In genomic region chr6:390914-391558, GRCh38 we compare ENCODE assay signal across 8 cellular contexts. TPM values are rescaled to one million over a fixed set of nuclear protein-coding genes. Genes with fewer than 3 reads are reported as not detected.
DNase-seq lines count a peak whose midpoint lies in the region; ATAC-seq and TF ChIP-seq lines count a peak whose summit lies in the region.

No MANE protein-coding gene starts in this region.

- peak; percentile 88 for DNase-seq in activated CD8-positive, alpha-beta memory T cell treated with anti-CD3 and anti-CD28 coated beads for 24 hours
- no peak for DNase-seq in activated CD8-positive, alpha-beta memory T cell treated with anti-CD3 and anti-CD28 coated beads, Interleukin-2, amount 50 U/mL, for 4 hours
- DNase-seq in activated T-cell treated with anti-CD3 and anti-CD28 coated beads, Interleukin-2, amount 50 U/mL, for 72 hours: peak; percentile 58 to 67
- DNase-seq in islet precursor cell: peak; percentile 51
- no peak for DNase-seq in HEK293T (ENCODE audit: extremely low spot score)
- no peak for DNase-seq in NCI-H1048 (lab: John Stamatoyannopoulos, UW)

- no peaks in the 10 kb centered on the region for H3K4me1 ChIP-seq in thymus (ENCODE audit: control insufficient read depth, insufficient read depth, low read length)

- H3K4me3 ChIP-seq in thymus (ENCODE audit: low read length): peak overlapping the region; percentile 47

- no peaks in the 10 kb centered on the region for H3K27me3 Mint-ChIP-seq in activated T-cell treated with anti-CD3 and anti-CD28 coated beads, Interleukin-2, amount 50 U/mL, for 72 hours (ENCODE audit: low read depth)

- CTCF ChIA-PET in HEK293T (lab: Yijun Ruan, JAX): no interaction called here

- H3K9me3 Mint-ChIP-seq in activated T-cell treated with anti-CD3 and anti-CD28 coated beads, Interleukin-2, amount 50 U/mL, for 72 hours: no peaks in the 10 kb centered on the region

- peaks cover 24 to 33% of the 10 kb centered on the region in 2 donors for H3K36me3 Mint-ChIP-seq in activated T-cell treated with anti-CD3 and anti-CD28 coated beads, Interleukin-2, amount 50 U/mL, for 72 hours (ENCODE audit: insufficient read depth in 2 of 2)

- peaks cover 56% of the 10 kb centered on the region for H3K4me1 Mint-ChIP-seq in activated T-cell treated with anti-CD3 and anti-CD28 coated beads, Interleukin-2, amount 50 U/mL, for 72 hours (ENCODE audit: low read depth)

- 2% methylated on average over 44 of the region's 44 CpGs for WGBS in thymus

- ATAC-seq in HG03025 (IDR thresholded peaks at IDR 0.05; ENCODE audit: low FRiP score, unreplicated experiment): peak; percentile 4
- peak; percentile 17 for ATAC-seq in activated T-cell treated with anti-CD3 and anti-CD28 coated beads, Interleukin-2, amount 50 U/mL, for 72 hours (replicated peaks in 1 of 2)

- POLR2A ChIA-PET in HEK293T (lab: Yijun Ruan, JAX): no interaction called here

- H3K9me3 ChIP-seq in thymus (ENCODE audit: control insufficient read depth): no peaks in the 10 kb centered on the region

- H3K36me3 ChIP-seq in thymus (ENCODE audit: control insufficient read depth, insufficient read depth): no peaks in the 10 kb centered on the region

- peak overlapping the region; percentile 98 for H3K27ac Mint-ChIP-seq in activated T-cell treated with anti-CD3 and anti-CD28 coated beads, Interleukin-2, amount 50 U/mL, for 72 hours

- H3K27ac ChIP-seq in thymus (ENCODE audit: low read depth): peak overlapping the region; percentile 11

- peak overlapping the region; percentile 85 to 96 for H3K4me3 Mint-ChIP-seq in activated T-cell treated with anti-CD3 and anti-CD28 coated beads, Interleukin-2, amount 50 U/mL, for 72 hours

- H3K27me3 ChIP-seq in thymus (ENCODE audit: control insufficient read depth, insufficient read depth): peaks cover 60% of the 10 kb centered on the region

TF ChIP-seq in HEK293T, 16 proteins besides CTCF, POLR2A, EP300 and RAD21:
- TF ChIP-seq BHLHE40 (IDR thresholded peaks at IDR 0.05; ENCODE audit: borderline replicate concordance): no peak
- TF ChIP-seq ZNF384 (IDR thresholded peaks at IDR 0.05): no peak

RNA-seq across cellular contexts. Expression of gene IRF4, which starts 0.5 kb away (rescaled TPM):
- 100 to 1,000 TPM; 554 to 602 TPM for total RNA-seq in activated T-cell treated with anti-CD3 and anti-CD28 coated beads, Interleukin-2, amount 50 U/mL, for 72 hours
- 7.5 TPM for polyA plus RNA-seq in thymus

Comparison
In these comparisons a context has a peak if more than half of its experiments do, and no peak if none do; other contexts are left out.
1. DNase-seq: peak in activated CD8-positive, alpha-beta memory T cell treated with anti-CD3 and anti-CD28 coated beads for 24 hours (single experiment), activated T-cell treated with anti-CD3 and anti-CD28 coated beads, Interleukin-2, amount 50 U/mL, for 72 hours (2 of 2) and islet precursor cell (single experiment); none in activated CD8-positive, alpha-beta memory T cell treated with anti-CD3 and anti-CD28 coated beads, Interleukin-2, amount 50 U/mL, for 4 hours (single experiment), HEK293T (single experiment) and NCI-H1048 (single experiment).